In the genomic region with DNA sequence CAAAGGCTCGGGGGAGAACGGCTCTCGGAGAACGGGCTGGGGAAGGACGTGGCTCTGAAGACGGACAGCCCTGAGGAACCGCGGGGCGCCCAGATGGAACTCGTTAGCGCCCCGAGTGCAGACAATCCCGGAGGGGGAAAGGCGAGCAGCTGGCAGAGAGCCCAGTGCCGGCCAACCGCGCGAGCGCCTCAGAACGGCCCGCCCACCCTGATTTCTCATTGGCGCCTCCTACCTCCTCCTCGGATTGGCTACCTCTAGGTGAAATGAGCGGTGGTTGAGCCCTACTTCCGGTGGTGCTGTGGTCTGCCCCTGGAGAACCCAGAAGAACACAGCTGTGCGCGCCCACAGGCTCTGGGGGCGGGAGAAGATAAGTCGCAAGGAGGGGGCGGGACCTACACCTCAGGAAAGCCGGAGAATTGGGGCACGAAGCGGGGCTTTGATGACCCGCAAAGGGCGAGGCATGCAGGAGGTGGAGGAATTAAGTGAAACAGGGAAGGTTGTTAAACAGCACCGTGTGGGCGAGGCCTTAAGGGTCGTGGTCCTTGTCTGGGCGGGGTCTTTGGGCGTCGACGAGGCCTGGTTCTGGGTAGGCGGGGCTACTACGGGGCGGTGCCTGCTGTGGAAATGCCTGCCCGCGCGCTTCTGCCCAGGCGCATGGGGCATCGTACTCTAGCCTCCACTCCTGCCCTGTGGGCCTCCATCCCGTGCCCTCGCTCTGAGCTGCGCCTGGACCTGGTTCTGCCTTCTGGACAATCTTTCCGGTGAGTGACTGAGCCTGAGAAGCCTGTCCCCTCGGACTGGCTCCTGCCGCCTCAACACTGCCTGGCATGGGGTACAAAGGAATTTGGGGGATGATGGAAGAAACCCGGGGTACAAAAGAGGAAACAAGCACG, we compare ENCODE assay signal across 8 cellular contexts. TPM values are rescaled to one million over a fixed set of nuclear protein-coding genes. Genes with fewer than 3 reads are reported as not detected.
A peak's percentile ranks its signal among the peaks of the same experiment; 100 is the strongest.
DNase-seq lines count a peak whose midpoint lies in the region; ATAC-seq and TF ChIP-seq lines count a peak whose summit lies in the region.

TSS of gene OGG1 (plus strand) at position 290 of the 893 bp plus-strand sequence. CDS start at position 625, 335 bp downstream.

- H3K4me1 Mint-ChIP-seq in activated T-cell treated with anti-CD3 and anti-CD28 coated beads, Interleukin-2, amount 50 U/mL, for 24 hours (ENCODE audit: low read depth), result peaks cover 60% of the 10 kb centered on the region

- peak within 1 kb of the TSS; percentile 85 for H3K9ac ChIP-seq in muscle layer of colon (ENCODE audit: low read length)

- H3K27me3 ChIP-seq in esophagus (ENCODE audit: control insufficient read depth in 1 of 2, insufficient read depth in 2 of 2, low read length in 2 of 2) (no peaks in the 10 kb centered on the region), muscle layer of colon (ENCODE audit: control insufficient read depth in 1 of 2, insufficient read depth in 2 of 2, low read length in 2 of 2) (no peaks in the 10 kb centered on the region)

- H3K36me3 Mint-ChIP-seq in activated T-cell treated with anti-CD3 and anti-CD28 coated beads, Interleukin-2, amount 50 U/mL, for 24 hours (ENCODE audit: low read depth), result peaks cover 98% of the 10 kb centered on the region

- peak; percentile 74 for DNase-seq in DMS153 treated with DMSO at 0.1 percent for 48 hours (lab: John Stamatoyannopoulos, UW; ENCODE audit: unreplicated experiment)
- peak; percentile 99 for DNase-seq in KBM-7
- peak; percentile 95 for DNase-seq in activated T-cell treated with anti-CD3 and anti-CD28 coated beads, Interleukin-2, amount 50 U/mL, for 24 hours
- DNase-seq in stimulated activated CD8-positive, alpha-beta memory T cell treated with anti-CD3 and anti-CD28 coated beads, Interleukin-7, amount 100 ng/mL, for 24 hours (ENCODE audit: low read depth), result peak; percentile 91

- no peaks in the 10 kb centered on the region for H3K9me3 Mint-ChIP-seq in activated T-cell treated with anti-CD3 and anti-CD28 coated beads, Interleukin-2, amount 50 U/mL, for 24 hours

- ATAC-seq in GM21717 (IDR thresholded peaks at IDR 0.05; ENCODE audit: unreplicated experiment), result peak; percentile 92

- in situ Hi-C loops in KBM-7 (cut with MboI; ENCODE audit: low pct_unique_long_range_greater_than_20kb, low sequenced_read_pairs), result no loop called here

- H3K4me3 Mint-ChIP-seq in activated T-cell treated with anti-CD3 and anti-CD28 coated beads, Interleukin-2, amount 50 U/mL, for 24 hours, result peak within 1 kb of the TSS; percentile 94

- no peaks in the 10 kb centered on the region for H3K9me3 ChIP-seq in esophagus (ENCODE audit: control insufficient read depth in 2 of 2, insufficient read depth in 1 of 2, low read depth in 1 of 2, low read length in 1 of 2)
- H3K9me3 ChIP-seq in muscle layer of colon (ENCODE audit: low read length), result no peaks in the 10 kb centered on the region

- peaks cover 8 to 21% of the 10 kb centered on the region in 2 donors for H3K36me3 ChIP-seq in esophagus (ENCODE audit: control insufficient read depth in 2 of 2, insufficient read depth in 2 of 2, low read length in 1 of 2)
- H3K36me3 ChIP-seq in muscle layer of colon (ENCODE audit: insufficient read depth, low read length), result peaks cover 67% of the 10 kb centered on the region

- H3K27ac ChIP-seq in esophagus (ENCODE audit: low read depth in 2 of 2, low read length in 1 of 2), result peak within 1 kb of the TSS; percentile 94 to 96
- peak within 1 kb of the TSS; percentile 95 for H3K27ac ChIP-seq in muscle layer of colon (ENCODE audit: low read depth, low read length)

- no peaks in the 10 kb centered on the region for H3K27me3 Mint-ChIP-seq in activated T-cell treated with anti-CD3 and anti-CD28 coated beads, Interleukin-2, amount 50 U/mL, for 24 hours

- peak within 1 kb of the TSS; percentile 58 to 61 for H3K4me3 ChIP-seq in esophagus (ENCODE audit: low read depth in 1 of 2, low read length in 2 of 2)
- H3K4me3 ChIP-seq in muscle layer of colon (ENCODE audit: low read depth in 1 of 2, low read length in 2 of 2), result peak within 1 kb of the TSS; percentile 61 to 89

- peak within 1 kb of the TSS; percentile 96 for H3K27ac Mint-ChIP-seq in activated T-cell treated with anti-CD3 and anti-CD28 coated beads, Interleukin-2, amount 50 U/mL, for 24 hours

- 0% methylated on average over 54 to 58 of the region's 58 CpGs for WGBS in esophagus, 2 donors

- H3K4me1 ChIP-seq in esophagus (ENCODE audit: control insufficient read depth in 2 of 2, insufficient read depth in 2 of 2, low read length in 1 of 2), result peaks cover 2 to 15% of the 10 kb centered on the region in 2 donors
- peaks cover 37% of the 10 kb centered on the region for H3K4me1 ChIP-seq in muscle layer of colon (ENCODE audit: insufficient read depth, low read length)

TF ChIP-seq in PFSK-1, 5 proteins besides CTCF, POLR2A, EP300 and RAD21:
- peak; percentile 65; the same call in 1 of the 2 replicates for TF ChIP-seq TAF1 (IDR thresholded peaks at IDR 0.05; ENCODE audit: borderline replicate concordance, insufficient read depth, low read length)
- peak; percentile 83 for TF ChIP-seq POLR2AphosphoS5 (IDR thresholded peaks at IDR 0.05; ENCODE audit: low read depth, low read length)
- TF ChIP-seq, protein P1, sequence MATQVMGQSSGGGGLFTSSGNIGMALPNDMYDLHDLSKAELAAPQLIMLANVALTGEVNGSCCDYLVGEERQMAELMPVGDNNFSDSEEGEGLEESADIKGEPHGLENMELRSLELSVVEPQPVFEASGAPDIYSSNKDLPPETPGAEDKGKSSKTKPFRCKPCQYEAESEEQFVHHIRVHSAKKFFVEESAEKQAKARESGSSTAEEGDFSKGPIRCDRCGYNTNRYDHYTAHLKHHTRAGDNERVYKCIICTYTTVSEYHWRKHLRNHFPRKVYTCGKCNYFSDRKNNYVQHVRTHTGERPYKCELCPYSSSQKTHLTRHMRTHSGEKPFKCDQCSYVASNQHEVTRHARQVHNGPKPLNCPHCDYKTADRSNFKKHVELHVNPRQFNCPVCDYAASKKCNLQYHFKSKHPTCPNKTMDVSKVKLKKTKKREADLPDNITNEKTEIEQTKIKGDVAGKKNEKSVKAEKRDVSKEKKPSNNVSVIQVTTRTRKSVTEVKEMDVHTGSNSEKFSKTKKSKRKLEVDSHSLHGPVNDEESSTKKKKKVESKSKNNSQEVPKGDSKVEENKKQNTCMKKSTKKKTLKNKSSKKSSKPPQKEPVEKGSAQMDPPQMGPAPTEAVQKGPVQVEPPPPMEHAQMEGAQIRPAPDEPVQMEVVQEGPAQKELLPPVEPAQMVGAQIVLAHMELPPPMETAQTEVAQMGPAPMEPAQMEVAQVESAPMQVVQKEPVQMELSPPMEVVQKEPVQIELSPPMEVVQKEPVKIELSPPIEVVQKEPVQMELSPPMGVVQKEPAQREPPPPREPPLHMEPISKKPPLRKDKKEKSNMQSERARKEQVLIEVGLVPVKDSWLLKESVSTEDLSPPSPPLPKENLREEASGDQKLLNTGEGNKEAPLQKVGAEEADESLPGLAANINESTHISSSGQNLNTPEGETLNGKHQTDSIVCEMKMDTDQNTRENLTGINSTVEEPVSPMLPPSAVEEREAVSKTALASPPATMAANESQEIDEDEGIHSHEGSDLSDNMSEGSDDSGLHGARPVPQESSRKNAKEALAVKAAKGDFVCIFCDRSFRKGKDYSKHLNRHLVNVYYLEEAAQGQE (IDR thresholded peaks at IDR 0.05; ENCODE audit: insufficient read depth in 1 of 2, low read depth in 2 of 2, low read length in 2 of 2), result no peak
- peak; percentile 76; the same call in 1 of the 2 replicates for TF ChIP-seq SIN3A (IDR thresholded peaks at IDR 0.05; ENCODE audit: borderline replicate concordance, insufficient read depth, low read length)
- TF ChIP-seq FOXP2 (optimal IDR thresholded peaks at IDR 0.05; ENCODE audit: borderline replicate concordance, extremely low read depth, extremely low read length, insufficient read depth), result no peak

RNA-seq across cellular contexts. Expression of gene OGG1, which starts in this region (rescaled TPM):
- polyA plus RNA-seq in PFSK-1 (2012; ENCODE audit: insufficient read length, low read depth), result 18.6 TPM
- polyA plus RNA-seq in esophagus, result 1 to 10 TPM; 7.7 to 9.0 TPM

Comparison
In these comparisons a context has a peak if more than half of its experiments do, and no peak if none do; other contexts are left out.
1. Peak in every context shown above with its lines: DNase-seq, ATAC-seq, H3K4me3 ChIP-seq and H3K27ac ChIP-seq.